ENCODE assay signal across 8 cellular contexts in the genomic region with DNA sequence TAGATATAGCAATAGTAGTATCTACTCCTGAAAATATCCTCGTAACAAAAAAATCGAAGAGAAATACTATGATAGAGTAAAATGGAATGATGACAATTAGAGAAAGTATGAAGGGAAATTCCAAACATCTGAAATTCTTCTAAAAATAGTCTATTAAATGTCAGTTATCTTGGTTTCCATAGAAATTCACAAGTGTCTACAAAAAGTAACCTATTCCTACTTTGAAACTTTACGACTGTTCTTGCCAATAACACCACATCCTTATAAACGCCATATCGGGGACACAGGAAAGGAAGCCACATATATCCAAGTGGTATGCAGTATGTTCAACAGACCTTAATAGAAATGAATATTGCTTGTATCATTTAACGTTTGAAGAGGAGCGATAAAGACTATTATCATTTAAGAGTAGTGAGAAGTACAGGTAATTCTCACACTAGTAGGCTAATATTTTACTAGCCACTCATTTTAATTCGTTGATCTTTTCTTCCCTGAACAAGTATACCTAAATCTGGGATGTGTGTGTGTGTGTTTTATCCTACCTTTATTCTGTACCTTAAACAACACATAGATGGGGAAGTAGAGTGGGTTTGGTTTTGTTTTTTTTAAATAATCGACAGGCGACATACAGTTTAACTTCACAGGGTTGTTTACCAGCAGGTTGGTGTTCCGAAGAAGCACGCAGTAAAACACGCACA. TPM values are rescaled to one million over a fixed set of nuclear protein-coding genes. Genes with fewer than 3 reads are reported as not detected.
DNase-seq lines count a peak whose midpoint lies in the region; ATAC-seq and TF ChIP-seq lines count a peak whose summit lies in the region.

No MANE protein-coding gene starts in this region.

- POLR2A ChIA-PET in AG04449 (lab: Yijun Ruan, JAX) (interaction anchor here (1.0 to 2.7 kb wide), 2 partner anchors 15 to 130 kb away, joined by 3 to 15 read pairs; a partner anchor contains a TSS), HEK293 (lab: Yijun Ruan, JAX) (interaction anchor here (0.9 kb wide), 2 partner anchors 15 to 136 kb away, joined by 4 read pairs; a partner anchor contains a TSS)

- DNase-seq in AG04449 (ENCODE audit: low read depth, low spot score) (peak; percentile 80), mammary epithelial cell (peak; percentile 74), lung microvascular endothelial cell (ENCODE audit: low read depth in 2 of 2) (peak; percentile 7 to 85), D341Med (ENCODE audit: low spot score) (no peak), posterior cingulate gyrus (no peak)

- H3K27ac ChIP-seq in HEK293 (ENCODE audit: extremely low read depth, low read depth, low read length) (no peak overlapping the region), mammary epithelial cell (ENCODE audit: insufficient read depth, low read depth, low read length) (peak overlapping the region; percentile 86)

- TF ChIP-seq CTCF in AG04449 (IDR thresholded peaks at IDR 0.05; ENCODE audit: insufficient read depth, low read length, missing control alignments), result no peak
- no peak for TF ChIP-seq CTCF in HEK293 (tag by site-specific recombination; IDR thresholded peaks at IDR 0.05)
- no peak for TF ChIP-seq CTCF in mammary epithelial cell (conservative IDR thresholded peaks at IDR 0.05 in 1 of 2, IDR thresholded peaks at IDR 0.05 in 1 of 2; ENCODE audit: extremely low read depth in 1 of 2, insufficient read depth in 1 of 2, low read depth in 1 of 2, low read length in 2 of 2)

- peak overlapping the region; percentile 90 for H3K4me3 ChIP-seq in AG04449 (ENCODE audit: low read depth, low read length)
- H3K4me3 ChIP-seq in HEK293 (ENCODE audit: low read depth, low read length), result peak overlapping the region; percentile 60
- peak overlapping the region; percentile 69 to 89 (median 84) for H3K4me3 ChIP-seq in mammary epithelial cell (replicated peaks in 1 of 3; ENCODE audit: insufficient read depth in 1 of 3, low read depth in 2 of 3, low read length in 3 of 3)

- ATAC-seq in HG03469 (IDR thresholded peaks at IDR 0.05; ENCODE audit: unreplicated experiment), result no peak
- no peak for ATAC-seq in GM21390 (IDR thresholded peaks at IDR 0.05; ENCODE audit: unreplicated experiment)

- H4K20me1 ChIP-seq in mammary epithelial cell (ENCODE audit: insufficient read depth, low read length), result no peaks in the 10 kb centered on the region

- H3K4me1 ChIP-seq in HEK293 (ENCODE audit: control insufficient read depth, insufficient read depth, low read length), result no peaks in the 10 kb centered on the region
- H3K4me1 ChIP-seq in mammary epithelial cell (ENCODE audit: insufficient read depth, low read length), result peaks cover 17% of the 10 kb centered on the region

- peaks cover 30% of the 10 kb centered on the region for H3K79me2 ChIP-seq in mammary epithelial cell (ENCODE audit: insufficient read depth, low read length)

- H3K4me2 ChIP-seq in mammary epithelial cell (ENCODE audit: insufficient read depth, low read depth, low read length), result peak overlapping the region; percentile 99

- H3K27me3 ChIP-seq in mammary epithelial cell (ENCODE audit: insufficient read depth, low read length), result no peaks in the 10 kb centered on the region

- WGBS in mammary epithelial cell (ENCODE audit: low coverage, missing lambda C conversion rate), result 19% methylated on average over 13 of the region's 13 CpGs

- H3K36me3 ChIP-seq in HEK293 (ENCODE audit: control insufficient read depth in 2 of 2, insufficient read depth in 1 of 2, low read length in 2 of 2) (no peaks in the 10 kb centered on the region), mammary epithelial cell (ENCODE audit: insufficient read depth, low read length) (no peaks in the 10 kb centered on the region)

- in situ Hi-C loops in mammary epithelial cell (cut with MboI; ENCODE audit: low sequenced_read_pairs in 2 of 2), result no loop called here

- no peaks in the 10 kb centered on the region for H3K9me3 ChIP-seq in HEK293 (ENCODE audit: control insufficient read depth, insufficient read depth, low read depth, low read length)
- no peaks in the 10 kb centered on the region for H3K9me3 ChIP-seq in mammary epithelial cell (replicated peaks; ENCODE audit: insufficient read depth, low read length)

- CTCF ChIA-PET in AG04449 (lab: Yijun Ruan, JAX), result interaction anchor here (0.9 to 1.7 kb wide), 2 partner anchors 14 to 35 kb away, joined by 3 to 5 read pairs; no protein-coding TSS in a partner anchor
- CTCF ChIA-PET in HEK293 (lab: Yijun Ruan, JAX), result no interaction called here
- CTCF ChIA-PET in mammary epithelial cell (lab: Charles Lee; ENCODE audit: low non-redundant PET), result no interaction called here

- dilution Hi-C loops in mammary epithelial cell (cut with HindIII; ENCODE audit: low sequenced_read_pairs), result no loop called here

- H3K9ac ChIP-seq in mammary epithelial cell (ENCODE audit: insufficient read depth, low read length), result peak overlapping the region; percentile 84

- intact Hi-C loops in mammary epithelial cell (cut with micrococcal nuclease) (no loop called here), posterior cingulate gyrus (cut with DNase I) (no loop called here)

- no peak overlapping the region for H2AFZ ChIP-seq in mammary epithelial cell (ENCODE audit: low read depth, low read length)

- TSS peak; percentile 91 for BruUV-seq in mammary epithelial cell (replicated peaks; lab: Mats Ljungman, UMichigan)

TF ChIP-seq in HEK293, 187 proteins besides CTCF, POLR2A, EP300 and RAD21:
- TF ChIP-seq PRDM1 (tag by site-specific recombination; IDR thresholded peaks at IDR 0.05) (peak; percentile 22; the same call in 1 of the 2 replicates), ZNF140 (tag by site-specific recombination; IDR thresholded peaks at IDR 0.05) (no peak)
- TF ChIP-seq, protein P1, sequence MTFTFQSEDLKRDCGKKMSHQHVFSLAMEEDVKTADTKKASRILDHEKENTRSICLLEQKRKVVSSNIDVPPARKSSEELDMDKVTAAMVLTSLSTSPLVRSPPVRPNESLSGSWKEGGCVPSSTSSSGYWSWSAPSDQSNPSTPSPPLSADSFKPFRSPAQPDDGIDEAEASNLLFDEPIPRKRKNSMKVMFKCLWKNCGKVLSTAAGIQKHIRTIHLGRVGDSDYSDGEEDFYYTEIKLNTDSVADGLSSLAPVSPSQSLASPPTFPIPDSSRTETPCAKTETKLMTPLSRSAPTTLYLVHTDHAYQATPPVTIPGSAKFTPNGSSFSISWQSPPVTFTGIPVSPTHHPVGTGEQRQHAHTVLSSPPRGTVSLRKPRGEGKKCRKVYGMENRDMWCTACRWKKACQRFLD (tag by site-specific recombination; IDR thresholded peaks at IDR 0.05), result no peak
- TF ChIP-seq, protein P2, sequence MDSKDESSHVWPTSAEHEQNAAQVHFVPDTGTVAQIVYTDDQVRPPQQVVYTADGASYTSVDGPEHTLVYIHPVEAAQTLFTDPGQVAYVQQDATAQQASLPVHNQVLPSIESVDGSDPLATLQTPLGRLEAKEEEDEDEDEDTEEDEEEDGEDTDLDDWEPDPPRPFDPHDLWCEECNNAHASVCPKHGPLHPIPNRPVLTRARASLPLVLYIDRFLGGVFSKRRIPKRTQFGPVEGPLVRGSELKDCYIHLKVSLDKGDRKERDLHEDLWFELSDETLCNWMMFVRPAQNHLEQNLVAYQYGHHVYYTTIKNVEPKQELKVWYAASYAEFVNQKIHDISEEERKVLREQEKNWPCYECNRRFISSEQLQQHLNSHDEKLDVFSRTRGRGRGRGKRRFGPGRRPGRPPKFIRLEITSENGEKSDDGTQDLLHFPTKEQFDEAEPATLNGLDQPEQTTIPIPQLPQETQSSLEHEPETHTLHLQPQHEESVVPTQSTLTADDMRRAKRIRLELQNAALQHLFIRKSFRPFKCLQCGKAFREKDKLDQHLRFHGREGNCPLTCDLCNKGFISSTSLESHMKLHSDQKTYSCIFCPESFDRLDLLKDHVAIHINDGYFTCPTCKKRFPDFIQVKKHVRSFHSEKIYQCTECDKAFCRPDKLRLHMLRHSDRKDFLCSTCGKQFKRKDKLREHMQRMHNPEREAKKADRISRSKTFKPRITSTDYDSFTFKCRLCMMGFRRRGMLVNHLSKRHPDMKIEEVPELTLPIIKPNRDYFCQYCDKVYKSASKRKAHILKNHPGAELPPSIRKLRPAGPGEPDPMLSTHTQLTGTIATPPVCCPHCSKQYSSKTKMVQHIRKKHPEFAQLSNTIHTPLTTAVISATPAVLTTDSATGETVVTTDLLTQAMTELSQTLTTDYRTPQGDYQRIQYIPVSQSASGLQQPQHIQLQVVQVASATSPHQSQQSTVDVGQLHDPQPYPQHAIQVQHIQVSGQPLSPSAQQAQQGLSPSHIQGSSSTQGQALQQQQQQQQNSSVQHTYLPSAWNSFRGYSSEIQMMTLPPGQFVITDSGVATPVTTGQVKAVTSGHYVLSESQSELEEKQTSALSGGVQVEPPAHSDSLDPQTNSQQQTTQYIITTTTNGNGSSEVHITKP (tag by site-specific recombination; IDR thresholded peaks at IDR 0.05), result no peak

RNA-seq across cellular contexts. Expression of a gene that starts 1.2 kb away (rescaled TPM):
- total RNA-seq in mammary epithelial cell, result 10 to 100 TPM in 1 of 2 donors, 1 to 10 TPM in 1; 4.3 to 20.7 TPM
- polyA plus RNA-seq in mammary epithelial cell, result 16.2 TPM
- 47.5 TPM for polyA minus RNA-seq in mammary epithelial cell
- total RNA-seq in lung microvascular endothelial cell, result 2.4 and 14.4 TPM in 2 replicates

RNA-seq across cellular contexts. Expression of a gene that starts 15.1 kb away (rescaled TPM):
- 10 to 100 TPM; 71.3 to 84.2 TPM for total RNA-seq in mammary epithelial cell
- 83.6 TPM for polyA plus RNA-seq in mammary epithelial cell
- 112 TPM for polyA minus RNA-seq in mammary epithelial cell
- 22.0 and 25.8 TPM in 2 replicates for total RNA-seq in lung microvascular endothelial cell

Comparison
In these comparisons a context has a peak if more than half of its experiments do, and no peak if none do; other contexts are left out.
1. DNase-seq: peak in AG04449 (single experiment), mammary epithelial cell (single experiment) and lung microvascular endothelial cell (2 of 2); none in D341Med (single experiment) and posterior cingulate gyrus (0 of 10).
2. Peak in every context shown above with its lines, with median percentiles within 50 percentile points of each other: H3K4me3 ChIP-seq.